23 cellular contexts compared by ENCODE assay signal in the genomic region with DNA sequence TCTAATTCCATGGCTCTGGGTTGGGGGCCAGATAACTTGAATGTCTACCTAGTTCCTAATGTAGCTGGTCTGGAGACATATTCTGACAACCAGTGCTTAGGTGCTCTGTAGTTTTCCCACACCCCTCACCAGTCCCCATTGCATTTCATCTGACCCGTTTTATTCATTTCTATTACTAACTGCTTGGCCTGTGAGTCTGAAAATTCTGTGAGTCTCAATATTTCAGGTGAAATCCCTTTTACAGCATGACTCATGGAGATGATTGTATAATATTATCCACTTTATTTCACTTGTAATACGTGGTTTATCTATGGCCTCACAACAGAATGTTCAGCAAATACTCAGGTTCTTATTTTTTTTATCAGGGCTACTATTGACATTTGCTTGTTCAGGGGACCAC.
A peak's percentile ranks its signal among the peaks of the same experiment; 100 is the strongest.
DNase-seq lines count a peak whose midpoint lies in the region; ATAC-seq and TF ChIP-seq lines count a peak whose summit lies in the region.
"Had no signal": no experiment of that assay in that cellular context is flagged by ENCODE, and none has a peak within 500 bp of the region (broad histone marks: within the 10 kb centered on the region; RNA-seq: fewer than 3 reads in every experiment).

No MANE protein-coding gene starts in this region.

- no peak for TF ChIP-seq POLR2A in breast epithelium (IDR thresholded peaks at IDR 0.05)

- no peak overlapping the region for H3K4ac ChIP-seq in mesenchymal stem cell (ENCODE audit: low read depth in 1 of 2, low read length in 2 of 2)

- intact Hi-C loops in breast epithelium (cut with DNase I; ENCODE audit: low total_unique reads): no loop called here

- ATAC-seq in activated T-cell treated with anti-CD3 and anti-CD28 coated beads, Interleukin-2, amount 50 U/mL, for 4 hours: peak; percentile 18 to 23
- ATAC-seq in GM18502 (IDR thresholded peaks at IDR 0.05; ENCODE audit: poor library complexity, unreplicated experiment) (no peak), GM21619 (IDR thresholded peaks at IDR 0.05; ENCODE audit: unreplicated experiment) (no peak)
- ATAC-seq: GM12878, HCT116 had no signal

- H3K79me1 ChIP-seq in mesenchymal stem cell (replicated peaks; ENCODE audit: low read length, poor library complexity, severe bottlenecking): no peaks in the 10 kb centered on the region

- H3K27me3 Mint-ChIP-seq in activated T-cell treated with anti-CD3 and anti-CD28 coated beads, Interleukin-2, amount 50 U/mL, for 4 hours (ENCODE audit: low read depth): peaks cover under 1% of the 10 kb centered on the region
- H3K27me3 Mint-ChIP-seq: brain; dendritic cell treated with granulocyte-macrophage colony-stimulating factor and Interleukin-4, amounts not matched to agents 40 ng/mL and 50 ng/mL, for 4 days had no signal

- H3K4me1 ChIP-seq in breast epithelium (peaks cover 0 to 4% of the 10 kb centered on the region in 2 donors), mesenchymal stem cell (ENCODE audit: control insufficient read depth, insufficient read depth, low read depth, low read length) (no peaks in the 10 kb centered on the region)

- H3K36me3 Mint-ChIP-seq in activated T-cell treated with anti-CD3 and anti-CD28 coated beads, Interleukin-2, amount 50 U/mL, for 4 hours (ENCODE audit: insufficient read depth): no peaks in the 10 kb centered on the region
- H3K36me3 Mint-ChIP-seq: brain had no signal

- no peak overlapping the region for H2AK5ac ChIP-seq in mesenchymal stem cell (ENCODE audit: low read length, severe bottlenecking)

- no peak overlapping the region for H2BK120ac ChIP-seq in mesenchymal stem cell (ENCODE audit: low read depth, low read length)

- H3K9me3 ChIP-seq in breast epithelium (no peaks in the 10 kb centered on the region), mesenchymal stem cell (ENCODE audit: control insufficient read depth, low read length) (no peaks in the 10 kb centered on the region)
- H3K9me3 ChIP-seq: sigmoid colon had no signal

- H4K8ac ChIP-seq in mesenchymal stem cell (ENCODE audit: low read length): no peak overlapping the region

- no peak for TF ChIP-seq CTCF in breast epithelium (IDR thresholded peaks at IDR 0.05)

- DNase-seq in activated T-cell treated with anti-CD3 and anti-CD28 coated beads, Interleukin-2, amount 50 U/mL, for 4 hours: no peak
- DNase-seq in activated T-cell treated with anti-CD3 and anti-CD28 coated beads, Interleukin-2, amount 50 U/mL, for 1 hour: no peak
- DNase-seq in breast epithelium (ENCODE audit: low spot score in 2 of 2) (no peak), mesenchymal stem cell (no peak), COLO829 (ENCODE audit: low spot score) (no peak), superior temporal gyrus (ENCODE audit: extremely low spot score) (no peak)
- DNase-seq: activated naive CD4-positive, alpha-beta T cell; C1 segment of cervical spinal cord; DMS 273 treated with DMSO at 0.1 percent for 48 hours; GF-D8; NCI-H1092 treated with DMSO at 0.1 percent for 48 hours; NCI-H2107; NCI-H526 treated with DMSO at 0.1 percent for 48 hours; nucleus accumbens; sigmoid colon; stimulated activated CD4-positive, alpha-beta T cell treated with anti-CD3 and anti-CD28 coated beads, Interleukin-2, amount 100 ng/mL, for 48 hours; T1000 had no signal

- H3K9me3 Mint-ChIP-seq in activated T-cell treated with anti-CD3 and anti-CD28 coated beads, Interleukin-2, amount 50 U/mL, for 4 hours: no peaks in the 10 kb centered on the region
- H3K9me3 Mint-ChIP-seq: brain; dendritic cell treated with granulocyte-macrophage colony-stimulating factor and Interleukin-4, amounts not matched to agents 40 ng/mL and 50 ng/mL, for 4 days had no signal

- H2BK12ac ChIP-seq in mesenchymal stem cell (ENCODE audit: low read length in 2 of 2): no peak overlapping the region

- H3K36me3 ChIP-seq in breast epithelium (no peaks in the 10 kb centered on the region), mesenchymal stem cell (ENCODE audit: control insufficient read depth in 1 of 2, insufficient read depth in 2 of 2, low read depth in 1 of 2, low read length in 2 of 2) (no peaks in the 10 kb centered on the region)
- H3K36me3 ChIP-seq: sigmoid colon had no signal

- H3K27ac ChIP-seq in breast epithelium: peak overlapping the region; percentile 59 to 77
- H3K27ac ChIP-seq in mesenchymal stem cell (ENCODE audit: low read length, poor library complexity, severe bottlenecking): no peak overlapping the region

- H3K18ac ChIP-seq in mesenchymal stem cell (ENCODE audit: low read depth in 1 of 2, low read length in 2 of 2): no peak overlapping the region

- H3K14ac ChIP-seq in mesenchymal stem cell (ENCODE audit: low read length in 2 of 2): no peak overlapping the region

- WGBS in mesenchymal stem cell: 80% methylated on average over 1 of the region's 2 CpGs

- H2BK5ac ChIP-seq in mesenchymal stem cell (ENCODE audit: low read depth, low read length, poor library complexity, severe bottlenecking): no peak overlapping the region

- no peak overlapping the region for H4K91ac ChIP-seq in mesenchymal stem cell (ENCODE audit: low read length)

- H3K23ac ChIP-seq in mesenchymal stem cell (ENCODE audit: low read length in 2 of 2): no peak overlapping the region

- H3K4me3 ChIP-seq in breast epithelium (no peak overlapping the region), mesenchymal stem cell (ENCODE audit: insufficient read depth in 1 of 2, low read depth in 1 of 2, low read length in 2 of 2) (no peak overlapping the region)
- H3K4me3 ChIP-seq: GM12878, sigmoid colon had no signal

- H3K4me3 Mint-ChIP-seq in activated T-cell treated with anti-CD3 and anti-CD28 coated beads, Interleukin-2, amount 50 U/mL, for 4 hours: no peak overlapping the region
- H3K4me3 Mint-ChIP-seq: brain; dendritic cell treated with granulocyte-macrophage colony-stimulating factor and Interleukin-4, amounts not matched to agents 40 ng/mL and 50 ng/mL, for 4 days had no signal

- no peak overlapping the region for H2BK15ac ChIP-seq in mesenchymal stem cell (ENCODE audit: low read depth, poor library complexity, severe bottlenecking)

- H3K4me2 ChIP-seq in mesenchymal stem cell (ENCODE audit: low read length, poor library complexity, severe bottlenecking): no peak overlapping the region

- no peaks in the 10 kb centered on the region for H3K4me1 Mint-ChIP-seq in activated T-cell treated with anti-CD3 and anti-CD28 coated beads, Interleukin-2, amount 50 U/mL, for 4 hours (ENCODE audit: low read depth)

- peak overlapping the region; percentile 10 for H3K9ac ChIP-seq in mesenchymal stem cell (ENCODE audit: low read length)

- no peak overlapping the region for H2AFZ ChIP-seq in mesenchymal stem cell (ENCODE audit: low read depth, low read length)

- H3K27me3 ChIP-seq in breast epithelium (no peaks in the 10 kb centered on the region), mesenchymal stem cell (ENCODE audit: control insufficient read depth in 1 of 2, insufficient read depth in 1 of 2, low read length in 2 of 2) (no peaks in the 10 kb centered on the region)
- H3K27me3 ChIP-seq: sigmoid colon had no signal

Comparison
In these comparisons a context has a peak if more than half of its experiments do, and no peak if none do; other contexts are left out.
1. ATAC-seq: peak in activated T-cell treated with anti-CD3 and anti-CD28 coated beads, Interleukin-2, amount 50 U/mL, for 4 hours (2 of 2); none in GM18502 (single experiment) and GM21619 (single experiment).